ENCODE assay signal across 25 cellular contexts in genomic region chr12:124901003-124901402, GRCh38. TPM values are rescaled to one million over a fixed set of nuclear protein-coding genes. Genes with fewer than 3 reads are reported as not detected.
DNase-seq lines count a peak whose midpoint lies in the region; ATAC-seq, FAIRE-seq and TF ChIP-seq lines count a peak whose summit lies in the region.
"Had no signal": no experiment of that assay in that cellular context is flagged by ENCODE, and none has a peak within 500 bp of the region (broad histone marks: within the 10 kb centered on the region; RNA-seq: fewer than 3 reads in every experiment).

No MANE protein-coding gene starts in this region.

- H3K27me3 ChIP-seq in GM12878 (replicated peaks in 1 of 2; ENCODE audit: control insufficient read depth in 2 of 2, insufficient read depth in 2 of 2, low read length in 1 of 2) (no peaks in the 10 kb centered on the region), tibial nerve (no peaks in the 10 kb centered on the region)

- H3K4me2 ChIP-seq in GM12878 (ENCODE audit: control insufficient read depth, insufficient read depth) = peak overlapping the region; percentile 17

- no peaks in the 10 kb centered on the region for H3K36me3 Mint-ChIP-seq in naive thymus-derived CD8-positive, alpha-beta T cell
- H3K36me3 Mint-ChIP-seq: activated naive CD8-positive, alpha-beta T cell treated with anti-CD3 and anti-CD28 coated beads, Interleukin-2, amount 10 ng/mL, durations not matched to agents 7 days and 5 days; mesothelial cell of epicardium had no signal

- H3K4me3 ChIP-seq in NB4 (ENCODE audit: low read depth, low read length) (no peak overlapping the region), GM12878 (no peak overlapping the region), tibial nerve (no peak overlapping the region)
- H3K4me3 ChIP-seq: left ventricle myocardium inferior had no signal

- no peak for TF ChIP-seq POLR2A in NB4 (IDR thresholded peaks at IDR 0.05; ENCODE audit: extremely low read depth, insufficient read length)
- no peak for TF ChIP-seq POLR2A in GM12878 (IDR thresholded peaks at IDR 0.05; ENCODE audit: low read depth, low read length)
- no peak for TF ChIP-seq POLR2A in tibial nerve (IDR thresholded peaks at IDR 0.05)

- no peak overlapping the region for H3K4me3 Mint-ChIP-seq in naive thymus-derived CD8-positive, alpha-beta T cell
- H3K4me3 Mint-ChIP-seq: activated CD4-positive, alpha-beta memory T cell treated with anti-CD3 and anti-CD28 coated beads, Interleukin-2, amount 10 ng/mL, durations not matched to agents 7 days and 5 days; activated naive CD8-positive, alpha-beta T cell treated with anti-CD3 and anti-CD28 coated beads, Interleukin-2, amount 10 ng/mL, durations not matched to agents 7 days and 5 days; mesothelial cell of epicardium; naive thymus-derived CD4-positive, alpha-beta T cell had no signal

- no peaks in the 10 kb centered on the region for H3K36me3 ChIP-seq in GM12878 (ENCODE audit: control insufficient read depth in 2 of 2, insufficient read depth in 2 of 2, low read length in 1 of 2)
- no peaks in the 10 kb centered on the region for H3K36me3 ChIP-seq in tibial nerve
- H3K36me3 ChIP-seq: left ventricle myocardium inferior had no signal

- no peak for TF ChIP-seq RAD21 in GM12878 (IDR thresholded peaks at IDR 0.05; ENCODE audit: insufficient read depth, low read depth, low read length)

- no peak overlapping the region for H3K27ac Mint-ChIP-seq in naive thymus-derived CD8-positive, alpha-beta T cell
- H3K27ac Mint-ChIP-seq: activated CD4-positive, alpha-beta memory T cell treated with anti-CD3 and anti-CD28 coated beads, Interleukin-2, amount 10 ng/mL, durations not matched to agents 7 days and 5 days; activated naive CD8-positive, alpha-beta T cell treated with anti-CD3 and anti-CD28 coated beads, Interleukin-2, amount 10 ng/mL, durations not matched to agents 7 days and 5 days; mesothelial cell of epicardium had no signal

- RAD21 ChIA-PET in GM12878 (lab: Charles Lee; ENCODE audit: unreplicated experiment) = interaction anchor here (0.6 to 4.9 kb wide), 17 partner anchors 9 to 1935 kb away, joined by 3 to 51 read pairs (median 4); partner anchors contain the start of gene ABCB9

- peaks cover 41% of the 10 kb centered on the region for H3K4me1 ChIP-seq in GM12878 (ENCODE audit: control insufficient read depth, insufficient read depth, low read length)
- H3K4me1 ChIP-seq in tibial nerve = peaks cover 0 to 41% (median 17%) of the 10 kb centered on the region in 4 donors

- 3% methylated on average over 3 of the region's 3 CpGs for WGBS in GM12878 (ENCODE audit: insufficient coverage, insufficient replicate concordance, low lambda C conversion rate, missing lambda C conversion rate)
- WGBS in tibial nerve, 2 donors = 50 to 70% methylated on average over 3 of the region's 3 CpGs

- in situ Hi-C loops in GM12878 (cut with MboI) = loop anchor here (10.0 to 25.0 kb wide), 2 partner anchors 866 to 1464 kb away; partner anchors contain the start of gene RILPL2

- no peak overlapping the region for H3K9ac ChIP-seq in GM12878 (ENCODE audit: control insufficient read depth, insufficient read depth, low read length)

- H3K27me3 Mint-ChIP-seq in naive thymus-derived CD8-positive, alpha-beta T cell = no peaks in the 10 kb centered on the region

- H3K9me3 ChIP-seq in GM12878 (replicated peaks; ENCODE audit: control insufficient read depth, insufficient read depth, low read length) (no peaks in the 10 kb centered on the region), tibial nerve (no peaks in the 10 kb centered on the region)
- H3K9me3 ChIP-seq: left ventricle myocardium inferior had no signal

- H3K79me2 ChIP-seq in GM12878 (ENCODE audit: control insufficient read depth, insufficient read depth, low read length) = no peaks in the 10 kb centered on the region

- H3K27ac ChIP-seq in GM12878 (ENCODE audit: control insufficient read depth, insufficient read depth) (peak overlapping the region; percentile 68), tibial nerve (no peak overlapping the region)
- H3K27ac ChIP-seq: left ventricle myocardium inferior had no signal

- SMC1A ChIA-PET in GM12878 (lab: Charles Lee; ENCODE audit: uncharacterized antibody, unreplicated experiment) = interaction anchor here (1.0 to 4.4 kb wide), 17 partner anchors 8 to 865 kb away, joined by 3 to 31 read pairs (median 6); no protein-coding TSS in a partner anchor

- TF ChIP-seq CTCF in NB4 (IDR thresholded peaks at IDR 0.05; ENCODE audit: low read depth, low read length) (no peak), GM12878 (IDR thresholded peaks at IDR 0.05 in 2 of 3, conservative IDR thresholded peaks at IDR 0.05 in 1 of 3; ENCODE audit: control insufficient read depth in 2 of 3, extremely low read depth in 1 of 3, insufficient read depth in 1 of 3, low read depth in 3 of 3, low read length in 3 of 3) (no peak), tibial nerve (IDR thresholded peaks at IDR 0.05) (no peak)

- DNase-seq in A172 (ENCODE audit: low spot score) = peak; percentile 50
- DNase-seq in NB4 (ENCODE audit: low read depth) = peak; percentile 21
- no peak for DNase-seq in GM12878 (ENCODE audit: low read depth, low spot score)
- DNase-seq in tibial nerve (ENCODE audit: low spot score in 2 of 2) = no peak
- DNase-seq in naive thymus-derived CD8-positive, alpha-beta T cell = no peak
- DNase-seq: ACHN; activated CD4-positive, alpha-beta memory T cell treated with anti-CD3 and anti-CD28 coated beads, Interleukin-2, amount 10 ng/mL, durations not matched to agents 7 days and 5 days; activated naive CD8-positive, alpha-beta T cell treated with anti-CD3 and anti-CD28 coated beads, Interleukin-2, amount 10 ng/mL, durations not matched to agents 7 days and 5 days; C1 segment of cervical spinal cord; Calu3; central memory CD4-positive, alpha-beta T cell; dermis blood vessel endothelial cell; left ventricle myocardium inferior; NCI-H2081 treated with DMSO at 0.1 percent for 48 hours; NK-92 treated with Interleukin-12 subunit alpha and Interleukin-12 subunit beta, amount 100 ng/mL, for 24 hours; occipital lobe; stimulated activated CD4-positive, alpha-beta T cell treated with anti-CD3 and anti-CD28 coated beads, Interleukin-2, amount 100 ng/mL, for 24 hours; T1000 had no signal

- intact Hi-C loops in GM12878 (cut with micrococcal nuclease; ENCODE audit: unreplicated experiment) = loop anchor here (5.0 kb wide), 1 partner anchor 864 kb away; no protein-coding TSS in a partner anchor

- POLR2A ChIA-PET in GM12878 (lab: Charles Lee) = interaction anchor here (0.5 to 4.3 kb wide), 12 partner anchors 11 to 1604 kb away, joined by 3 to 46 read pairs (median 4); partner anchors contain the start of gene UBC
- POLR2A ChIA-PET in naive thymus-derived CD8-positive, alpha-beta T cell (lab: Charles Lee) = interaction anchor here (0.6 to 1.7 kb wide), 2 partner anchors 13 to 70 kb away, joined by 4 read pairs; partner anchors contain the start of gene UBC

- H2AFZ ChIP-seq in GM12878 (ENCODE audit: control insufficient read depth, low read depth, low read length) = no peak overlapping the region; the same call in none of the 2 replicates

- BruUV-seq in GM12878 (replicated peaks; lab: Mats Ljungman, UMichigan) = no TSS peak

- CTCF ChIA-PET in GM12878 (lab: Yijun Ruan, JAX) = interaction anchor here (0.7 to 4.8 kb wide), 11 partner anchors 13 to 130 kb away, joined by 3 to 30 read pairs (median 7); no protein-coding TSS in a partner anchor

- FAIRE-seq in GM12878 (lab: Jason Lieb, UNC) = no peak
- FAIRE-seq: astrocyte, HTR-8/SVneo had no signal

- no peaks in the 10 kb centered on the region for H4K20me1 ChIP-seq in GM12878 (ENCODE audit: control insufficient read depth, insufficient read depth)

- no peaks in the 10 kb centered on the region for H3K9me3 Mint-ChIP-seq in naive thymus-derived CD8-positive, alpha-beta T cell
- H3K9me3 Mint-ChIP-seq: activated CD4-positive, alpha-beta memory T cell treated with anti-CD3 and anti-CD28 coated beads, Interleukin-2, amount 10 ng/mL, durations not matched to agents 7 days and 5 days; activated naive CD8-positive, alpha-beta T cell treated with anti-CD3 and anti-CD28 coated beads, Interleukin-2, amount 10 ng/mL, durations not matched to agents 7 days and 5 days; mesothelial cell of epicardium had no signal

- TF ChIP-seq EP300 in GM12878 (IDR thresholded peaks at IDR 0.05; ENCODE audit: borderline replicate concordance in 1 of 2, control insufficient read depth in 1 of 2, low read depth in 2 of 2, low read length in 2 of 2) (no peak), tibial nerve (IDR thresholded peaks at IDR 0.05) (no peak)

- peaks cover 8 to 20% (median 13%) of the 10 kb centered on the region in 4 donors for H3K4me1 Mint-ChIP-seq in naive thymus-derived CD8-positive, alpha-beta T cell

- ATAC-seq in GM18868 (IDR thresholded peaks at IDR 0.05; ENCODE audit: unreplicated experiment) = peak; percentile 33
- ATAC-seq in GM12878 = peak; percentile 6
- ATAC-seq in HG03521 (IDR thresholded peaks at IDR 0.05; ENCODE audit: unreplicated experiment) = no peak
- no peak for ATAC-seq in naive thymus-derived CD8-positive, alpha-beta T cell
- ATAC-seq in HG03565 (IDR thresholded peaks at IDR 0.05; ENCODE audit: unreplicated experiment) = no peak
- ATAC-seq: naive thymus-derived CD4-positive, alpha-beta T cell had no signal

RNA-seq across cellular contexts. Expression of gene UBC, which starts 13.4 kb away (rescaled TPM):
- total RNA-seq in A172 (2014; rRNA removed; shearing (Covaris generic)) = 1,288 and 1,521 TPM in 2 replicates
- total RNA-seq in GM12878 (2013; cell fraction: nucleolus; rRNA removed) = 329 and 366 TPM in 2 replicates
- 883 and 944 TPM in 2 replicates for total RNA-seq in GM12878 (2014; rRNA removed)
- total RNA-seq in GM12878 (2014; rRNA removed; fragmentation: Illumina TruSeq; extraction: Trizol) = 816 and 821 TPM in 2 replicates
- 736 and 799 TPM in 2 replicates for total RNA-seq in GM12878 (2021)
- 1,550 TPM for polyA plus RNA-seq in GM12878 (2011; ENCODE audit: low read depth)
- polyA plus RNA-seq in GM12878 (2011; rRNA removed) = 1,270 and 1,666 TPM in 2 replicates
- 1,638 and 1,774 TPM in 2 replicates for polyA plus RNA-seq in GM12878 (2011; cell fraction: cytosol; rRNA removed)
- polyA plus RNA-seq in GM12878 (2011; cell fraction: nucleus; rRNA removed) = 1,319 and 1,377 TPM in 2 replicates
- 962 and 1,441 TPM in 2 replicates for polyA plus RNA-seq in GM12878 (2012)
- 973 and 1,123 TPM in 2 replicates for polyA plus RNA-seq in GM12878 (2014; fragmentation: Illumina TruSeq; extraction: Trizol)
- 1,000 to 10,000 TPM in 1 of 2 experiments, 100 to 1,000 TPM in 1; 785 to 1,214 TPM for polyA plus RNA-seq in GM12878 (2014; fragmentation: Nextera tagmentation; extraction: Ambion mirVana)
- 610 and 653 TPM in 2 replicates for polyA plus RNA-seq in GM12878 (2014; rRNA removed)
- polyA plus RNA-seq in GM12878 (2016; fragmentation: Nextera tagmentation; extraction: Ambion mirVana) = 100 to 1,000 TPM; 866 to 909 TPM
- polyA minus RNA-seq in GM12878 (2011; rRNA and poly(A)+ RNA removed) = 980 and 1,147 TPM in 2 replicates
- 232 and 279 TPM in 2 replicates for polyA minus RNA-seq in GM12878 (2011; cell fraction: cytosol; rRNA and poly(A)+ RNA removed)
- polyA minus RNA-seq in GM12878 (2011; cell fraction: nucleus; rRNA and poly(A)+ RNA removed) = 143 and 182 TPM in 2 replicates
- 1,000 to 10,000 TPM; 1,276 to 1,840 (median 1,378) TPM for total RNA-seq in tibial nerve
- 100 to 1,000 TPM; 773 to 788 TPM for total RNA-seq in naive thymus-derived CD8-positive, alpha-beta T cell
- polyA plus RNA-seq in naive thymus-derived CD8-positive, alpha-beta T cell = 1,000 to 10,000 TPM; 1,080 to 1,331 (median 1,214) TPM

RNA-seq across cellular contexts. Expression of gene SCARB1, which starts 37.3 kb away (rescaled TPM):
- total RNA-seq in A172 (2014; rRNA removed; shearing (Covaris generic)) = 16.4 and 27.3 TPM in 2 replicates
- total RNA-seq in GM12878 (2013; cell fraction: nucleolus; rRNA removed) = 359 and 403 TPM in 2 replicates
- total RNA-seq in GM12878 (2014; rRNA removed) = 46.5 and 51.4 TPM in 2 replicates
- total RNA-seq in GM12878 (2014; rRNA removed; fragmentation: Illumina TruSeq; extraction: Trizol) = 27.9 and 29.9 TPM in 2 replicates
- 102 and 104 TPM in 2 replicates for total RNA-seq in GM12878 (2021)
- 27.3 TPM for polyA plus RNA-seq in GM12878 (2011; ENCODE audit: low read depth)
- polyA plus RNA-seq in GM12878 (2011; rRNA removed) = 50.6 and 89.3 TPM in 2 replicates
- 131 and 137 TPM in 2 replicates for polyA plus RNA-seq in GM12878 (2011; cell fraction: cytosol; rRNA removed)
- polyA plus RNA-seq in GM12878 (2011; cell fraction: nucleus; rRNA removed) = 542 and 556 TPM in 2 replicates
- 61.4 and 89.0 TPM in 2 replicates for polyA plus RNA-seq in GM12878 (2012)
- polyA plus RNA-seq in GM12878 (2014; fragmentation: Illumina TruSeq; extraction: Trizol) = 66.0 and 78.8 TPM in 2 replicates
- polyA plus RNA-seq in GM12878 (2014; fragmentation: Nextera tagmentation; extraction: Ambion mirVana) = 1 to 10 TPM in 1 of 2 experiments, under 1 TPM in 1; 0.34 to 3.3 TPM
- 81.4 and 89.5 TPM in 2 replicates for polyA plus RNA-seq in GM12878 (2014; rRNA removed)
- polyA plus RNA-seq in GM12878 (2016; fragmentation: Nextera tagmentation; extraction: Ambion mirVana) = 10 to 100 TPM; 62.8 to 63.3 TPM
- 89.0 and 116 TPM in 2 replicates for polyA minus RNA-seq in GM12878 (2011; rRNA and poly(A)+ RNA removed)
- 31.7 and 37.7 TPM in 2 replicates for polyA minus RNA-seq in GM12878 (2011; cell fraction: cytosol; rRNA and poly(A)+ RNA removed)
- polyA minus RNA-seq in GM12878 (2011; cell fraction: nucleus; rRNA and poly(A)+ RNA removed) = 70.1 and 83.4 TPM in 2 replicates
- total RNA-seq in tibial nerve = 10 to 100 TPM; 15.3 to 55.3 (median 29.7) TPM
- 1 to 10 TPM; 4.3 to 7.2 TPM for total RNA-seq in naive thymus-derived CD8-positive, alpha-beta T cell
- polyA plus RNA-seq in naive thymus-derived CD8-positive, alpha-beta T cell = 1 to 10 TPM; 2.7 to 3.9 (median 3.1) TPM

Comparison
In these comparisons a context has a peak if more than half of its experiments do, and no peak if none do; other contexts are left out.
1. DNase-seq: peak in A172 (single experiment) and NB4 (single experiment); none in GM12878 (single experiment), tibial nerve (0 of 2) and naive thymus-derived CD8-positive, alpha-beta T cell (0 of 10).
2. ATAC-seq: peak in GM18868 (single experiment) and GM12878 (single experiment); none in HG03521 (single experiment), naive thymus-derived CD8-positive, alpha-beta T cell (0 of 2) and HG03565 (single experiment).